Comparison of ENCODE assay signal across 1 cellular context in the genomic region with DNA sequence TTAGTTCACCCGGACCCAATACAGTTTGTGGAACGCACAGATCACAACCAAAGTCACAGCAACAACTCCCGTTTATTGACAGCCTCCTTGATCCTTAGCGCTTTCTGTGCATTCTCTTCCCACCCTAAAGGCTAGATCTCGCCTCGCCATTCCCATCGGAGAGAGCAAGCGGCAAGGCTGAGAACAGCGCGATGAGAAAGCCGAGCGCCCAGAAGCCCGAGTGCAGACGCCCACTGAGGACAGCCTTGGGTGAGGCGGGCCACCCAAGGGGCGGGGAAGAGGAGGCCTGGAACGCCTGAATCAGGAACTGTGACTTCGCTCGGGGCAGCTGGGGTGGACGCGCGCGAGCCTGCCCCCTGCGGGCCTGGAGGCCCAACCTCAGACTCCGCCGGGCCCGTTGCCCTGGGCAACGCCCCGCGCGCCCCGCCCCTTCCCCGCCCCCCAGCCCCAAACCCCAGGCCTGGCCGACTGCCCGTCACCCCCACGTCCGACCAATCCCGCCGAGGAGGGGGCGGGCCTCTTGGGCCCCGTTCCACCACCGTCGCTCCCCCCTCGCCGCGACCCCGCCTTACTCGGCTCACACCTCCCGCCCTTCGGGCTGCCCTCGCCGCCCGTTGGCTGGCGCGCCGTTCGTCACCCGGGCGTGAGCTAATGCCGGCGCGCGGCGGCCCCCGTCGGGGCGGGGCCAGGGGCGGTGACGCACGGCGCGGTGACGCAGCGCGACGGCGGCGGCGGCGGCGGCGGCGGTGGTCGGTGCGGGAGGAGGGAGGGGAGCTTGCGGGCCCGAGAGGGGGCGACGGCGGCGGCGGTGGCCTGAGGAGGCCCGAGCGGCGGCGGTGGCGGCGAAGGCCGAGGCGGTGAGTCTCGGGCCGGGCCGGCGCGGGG.
TF ChIP-seq lines count a peak whose summit lies in the region.

A gene with protein sequence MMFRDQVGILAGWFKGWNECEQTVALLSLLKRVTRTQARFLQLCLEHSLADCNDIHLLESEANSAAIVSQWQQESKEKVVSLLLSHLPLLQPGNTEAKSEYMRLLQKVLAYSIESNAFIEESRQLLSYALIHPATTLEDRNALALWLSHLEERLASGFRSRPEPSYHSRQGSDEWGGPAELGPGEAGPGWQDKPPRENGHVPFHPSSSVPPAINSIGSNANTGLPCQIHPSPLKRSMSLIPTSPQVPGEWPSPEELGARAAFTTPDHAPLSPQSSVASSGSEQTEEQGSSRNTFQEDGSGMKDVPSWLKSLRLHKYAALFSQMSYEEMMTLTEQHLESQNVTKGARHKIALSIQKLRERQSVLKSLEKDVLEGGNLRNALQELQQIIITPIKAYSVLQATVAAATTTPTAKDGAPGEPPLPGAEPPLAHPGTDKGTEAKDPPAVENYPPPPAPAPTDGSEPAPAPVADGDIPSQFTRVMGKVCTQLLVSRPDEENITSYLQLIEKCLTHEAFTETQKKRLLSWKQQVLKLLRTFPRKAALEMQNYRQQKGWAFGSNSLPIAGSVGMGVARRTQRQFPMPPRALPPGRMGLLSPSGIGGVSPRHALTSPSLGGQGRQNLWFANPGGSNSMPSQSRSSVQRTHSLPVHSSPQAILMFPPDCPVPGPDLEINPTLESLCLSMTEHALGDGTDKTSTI (plus strand): TSS at position 702 of the 885 bp plus-strand sequence. CDS start 14,473 bp downstream, outside the sequence.

TF ChIP-seq in HepG2, 621 proteins besides CTCF, POLR2A, EP300 and RAD21 (continued from another document and continues in another):
- TF ChIP-seq, protein P1, sequence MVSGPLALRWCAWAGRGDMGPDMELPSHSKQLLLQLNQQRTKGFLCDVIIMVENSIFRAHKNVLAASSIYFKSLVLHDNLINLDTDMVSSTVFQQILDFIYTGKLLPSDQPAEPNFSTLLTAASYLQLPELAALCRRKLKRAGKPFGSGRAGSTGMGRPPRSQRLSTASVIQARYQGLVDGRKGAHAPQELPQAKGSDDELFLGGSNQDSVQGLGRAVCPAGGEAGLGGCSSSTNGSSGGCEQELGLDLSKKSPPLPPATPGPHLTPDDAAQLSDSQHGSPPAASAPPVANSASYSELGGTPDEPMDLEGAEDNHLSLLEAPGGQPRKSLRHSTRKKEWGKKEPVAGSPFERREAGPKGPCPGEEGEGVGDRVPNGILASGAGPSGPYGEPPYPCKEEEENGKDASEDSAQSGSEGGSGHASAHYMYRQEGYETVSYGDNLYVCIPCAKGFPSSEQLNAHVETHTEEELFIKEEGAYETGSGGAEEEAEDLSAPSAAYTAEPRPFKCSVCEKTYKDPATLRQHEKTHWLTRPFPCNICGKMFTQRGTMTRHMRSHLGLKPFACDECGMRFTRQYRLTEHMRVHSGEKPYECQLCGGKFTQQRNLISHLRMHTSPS (CRISPR knock-in tag; IDR thresholded peaks at IDR 0.05; ENCODE audit: low read depth) = no peak
- TF ChIP-seq EED (CRISPR knock-in tag; IDR thresholded peaks at IDR 0.05) (no peak), ARID2 (CRISPR knock-in tag; IDR thresholded peaks at IDR 0.05; ENCODE audit: borderline replicate concordance) (no peak), SP2 (CRISPR knock-in tag; IDR thresholded peaks at IDR 0.05) (peak; percentile 90), RFX3 (CRISPR knock-in tag; IDR thresholded peaks at IDR 0.05) (peak; percentile 71), CBX5 (CRISPR knock-in tag; IDR thresholded peaks at IDR 0.05; ENCODE audit: borderline replicate concordance) (peak; percentile 95), KDM5A (IDR thresholded peaks at IDR 0.05; ENCODE audit: borderline replicate concordance, low read length) (peak; percentile 98), KDM5B (CRISPR knock-in tag; IDR thresholded peaks at IDR 0.05; ENCODE audit: borderline replicate concordance) (peak; percentile 70; the same call in 1 of the 2 replicates), ZNF672 (CRISPR knock-in tag; IDR thresholded peaks at IDR 0.05) (no peak), ZNF333 (CRISPR knock-in tag; IDR thresholded peaks at IDR 0.05; ENCODE audit: borderline replicate concordance) (no peak), MTF2 (CRISPR knock-in tag; IDR thresholded peaks at IDR 0.05; ENCODE audit: borderline replicate concordance) (no peak), ONECUT2 (CRISPR knock-in tag; IDR thresholded peaks at IDR 0.05) (no peak), TBX3 (IDR thresholded peaks at IDR 0.05; ENCODE audit: borderline replicate concordance) (no peak), FOXK1 (CRISPR knock-in tag; IDR thresholded peaks at IDR 0.05; ENCODE audit: borderline replicate concordance, low read depth) (peak; percentile 66; the same call in 1 of the 2 replicates), FOXC1 (CRISPR knock-in tag; IDR thresholded peaks at IDR 0.05; ENCODE audit: borderline replicate concordance) (no peak; the same call in 1 of the 2 replicates), ZNF451 (CRISPR knock-in tag; IDR thresholded peaks at IDR 0.05) (peak; percentile 71; the same call in 1 of the 2 replicates), FIP1L1 (IDR thresholded peaks at IDR 0.05; ENCODE audit: borderline replicate concordance, insufficient read depth, low read depth, low read length) (no peak)
- TF ChIP-seq, protein P2, sequence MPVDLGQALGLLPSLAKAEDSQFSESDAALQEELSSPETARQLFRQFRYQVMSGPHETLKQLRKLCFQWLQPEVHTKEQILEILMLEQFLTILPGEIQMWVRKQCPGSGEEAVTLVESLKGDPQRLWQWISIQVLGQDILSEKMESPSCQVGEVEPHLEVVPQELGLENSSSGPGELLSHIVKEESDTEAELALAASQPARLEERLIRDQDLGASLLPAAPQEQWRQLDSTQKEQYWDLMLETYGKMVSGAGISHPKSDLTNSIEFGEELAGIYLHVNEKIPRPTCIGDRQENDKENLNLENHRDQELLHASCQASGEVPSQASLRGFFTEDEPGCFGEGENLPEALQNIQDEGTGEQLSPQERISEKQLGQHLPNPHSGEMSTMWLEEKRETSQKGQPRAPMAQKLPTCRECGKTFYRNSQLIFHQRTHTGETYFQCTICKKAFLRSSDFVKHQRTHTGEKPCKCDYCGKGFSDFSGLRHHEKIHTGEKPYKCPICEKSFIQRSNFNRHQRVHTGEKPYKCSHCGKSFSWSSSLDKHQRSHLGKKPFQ (CRISPR knock-in tag; IDR thresholded peaks at IDR 0.05; ENCODE audit: insufficient replicate concordance) = no peak
- TF ChIP-seq, protein P3, sequence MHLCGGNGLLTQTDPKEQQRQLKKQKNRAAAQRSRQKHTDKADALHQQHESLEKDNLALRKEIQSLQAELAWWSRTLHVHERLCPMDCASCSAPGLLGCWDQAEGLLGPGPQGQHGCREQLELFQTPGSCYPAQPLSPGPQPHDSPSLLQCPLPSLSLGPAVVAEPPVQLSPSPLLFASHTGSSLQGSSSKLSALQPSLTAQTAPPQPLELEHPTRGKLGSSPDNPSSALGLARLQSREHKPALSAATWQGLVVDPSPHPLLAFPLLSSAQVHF (CRISPR knock-in tag; IDR thresholded peaks at IDR 0.05) = no peak
- TF ChIP-seq, protein P4, sequence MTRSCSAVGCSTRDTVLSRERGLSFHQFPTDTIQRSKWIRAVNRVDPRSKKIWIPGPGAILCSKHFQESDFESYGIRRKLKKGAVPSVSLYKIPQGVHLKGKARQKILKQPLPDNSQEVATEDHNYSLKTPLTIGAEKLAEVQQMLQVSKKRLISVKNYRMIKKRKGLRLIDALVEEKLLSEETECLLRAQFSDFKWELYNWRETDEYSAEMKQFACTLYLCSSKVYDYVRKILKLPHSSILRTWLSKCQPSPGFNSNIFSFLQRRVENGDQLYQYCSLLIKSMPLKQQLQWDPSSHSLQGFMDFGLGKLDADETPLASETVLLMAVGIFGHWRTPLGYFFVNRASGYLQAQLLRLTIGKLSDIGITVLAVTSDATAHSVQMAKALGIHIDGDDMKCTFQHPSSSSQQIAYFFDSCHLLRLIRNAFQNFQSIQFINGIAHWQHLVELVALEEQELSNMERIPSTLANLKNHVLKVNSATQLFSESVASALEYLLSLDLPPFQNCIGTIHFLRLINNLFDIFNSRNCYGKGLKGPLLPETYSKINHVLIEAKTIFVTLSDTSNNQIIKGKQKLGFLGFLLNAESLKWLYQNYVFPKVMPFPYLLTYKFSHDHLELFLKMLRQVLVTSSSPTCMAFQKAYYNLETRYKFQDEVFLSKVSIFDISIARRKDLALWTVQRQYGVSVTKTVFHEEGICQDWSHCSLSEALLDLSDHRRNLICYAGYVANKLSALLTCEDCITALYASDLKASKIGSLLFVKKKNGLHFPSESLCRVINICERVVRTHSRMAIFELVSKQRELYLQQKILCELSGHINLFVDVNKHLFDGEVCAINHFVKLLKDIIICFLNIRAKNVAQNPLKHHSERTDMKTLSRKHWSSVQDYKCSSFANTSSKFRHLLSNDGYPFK (CRISPR knock-in tag; IDR thresholded peaks at IDR 0.05; ENCODE audit: borderline replicate concordance) = peak; percentile 70; the same call in 1 of the 2 replicates
- TF ChIP-seq, protein P5, sequence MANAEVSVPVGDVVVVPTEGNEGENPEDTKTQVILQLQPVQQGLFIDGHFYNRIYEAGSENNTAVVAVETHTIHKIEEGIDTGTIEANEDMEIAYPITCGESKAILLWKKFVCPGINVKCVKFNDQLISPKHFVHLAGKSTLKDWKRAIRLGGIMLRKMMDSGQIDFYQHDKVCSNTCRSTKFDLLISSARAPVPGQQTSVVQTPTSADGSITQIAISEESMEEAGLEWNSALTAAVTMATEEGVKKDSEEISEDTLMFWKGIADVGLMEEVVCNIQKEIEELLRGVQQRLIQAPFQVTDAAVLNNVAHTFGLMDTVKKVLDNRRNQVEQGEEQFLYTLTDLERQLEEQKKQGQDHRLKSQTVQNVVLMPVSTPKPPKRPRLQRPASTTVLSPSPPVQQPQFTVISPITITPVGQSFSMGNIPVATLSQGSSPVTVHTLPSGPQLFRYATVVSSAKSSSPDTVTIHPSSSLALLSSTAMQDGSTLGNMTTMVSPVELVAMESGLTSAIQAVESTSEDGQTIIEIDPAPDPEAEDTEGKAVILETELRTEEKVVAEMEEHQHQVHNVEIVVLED (CRISPR knock-in tag; IDR thresholded peaks at IDR 0.05; ENCODE audit: borderline replicate concordance) = peak; percentile 94
- TF ChIP-seq, protein P6, sequence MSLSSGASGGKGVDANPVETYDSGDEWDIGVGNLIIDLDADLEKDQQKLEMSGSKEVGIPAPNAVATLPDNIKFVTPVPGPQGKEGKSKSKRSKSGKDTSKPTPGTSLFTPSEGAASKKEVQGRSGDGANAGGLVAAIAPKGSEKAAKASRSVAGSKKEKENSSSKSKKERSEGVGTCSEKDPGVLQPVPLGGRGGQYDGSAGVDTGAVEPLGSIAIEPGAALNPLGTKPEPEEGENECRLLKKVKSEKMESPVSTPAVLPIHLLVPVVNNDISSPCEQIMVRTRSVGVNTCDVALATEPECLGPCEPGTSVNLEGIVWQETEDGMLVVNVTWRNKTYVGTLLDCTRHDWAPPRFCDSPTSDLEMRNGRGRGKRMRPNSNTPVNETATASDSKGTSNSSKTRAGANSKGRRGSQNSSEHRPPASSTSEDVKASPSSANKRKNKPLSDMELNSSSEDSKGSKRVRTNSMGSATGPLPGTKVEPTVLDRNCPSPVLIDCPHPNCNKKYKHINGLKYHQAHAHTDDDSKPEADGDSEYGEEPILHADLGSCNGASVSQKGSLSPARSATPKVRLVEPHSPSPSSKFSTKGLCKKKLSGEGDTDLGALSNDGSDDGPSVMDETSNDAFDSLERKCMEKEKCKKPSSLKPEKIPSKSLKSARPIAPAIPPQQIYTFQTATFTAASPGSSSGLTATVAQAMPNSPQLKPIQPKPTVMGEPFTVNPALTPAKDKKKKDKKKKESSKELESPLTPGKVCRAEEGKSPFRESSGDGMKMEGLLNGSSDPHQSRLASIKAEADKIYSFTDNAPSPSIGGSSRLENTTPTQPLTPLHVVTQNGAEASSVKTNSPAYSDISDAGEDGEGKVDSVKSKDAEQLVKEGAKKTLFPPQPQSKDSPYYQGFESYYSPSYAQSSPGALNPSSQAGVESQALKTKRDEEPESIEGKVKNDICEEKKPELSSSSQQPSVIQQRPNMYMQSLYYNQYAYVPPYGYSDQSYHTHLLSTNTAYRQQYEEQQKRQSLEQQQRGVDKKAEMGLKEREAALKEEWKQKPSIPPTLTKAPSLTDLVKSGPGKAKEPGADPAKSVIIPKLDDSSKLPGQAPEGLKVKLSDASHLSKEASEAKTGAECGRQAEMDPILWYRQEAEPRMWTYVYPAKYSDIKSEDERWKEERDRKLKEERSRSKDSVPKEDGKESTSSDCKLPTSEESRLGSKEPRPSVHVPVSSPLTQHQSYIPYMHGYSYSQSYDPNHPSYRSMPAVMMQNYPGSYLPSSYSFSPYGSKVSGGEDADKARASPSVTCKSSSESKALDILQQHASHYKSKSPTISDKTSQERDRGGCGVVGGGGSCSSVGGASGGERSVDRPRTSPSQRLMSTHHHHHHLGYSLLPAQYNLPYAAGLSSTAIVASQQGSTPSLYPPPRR (CRISPR knock-in tag; IDR thresholded peaks at IDR 0.05; ENCODE audit: borderline replicate concordance) = peak; percentile 49; the same call in 1 of the 2 replicates
- TF ChIP-seq, protein P7, sequence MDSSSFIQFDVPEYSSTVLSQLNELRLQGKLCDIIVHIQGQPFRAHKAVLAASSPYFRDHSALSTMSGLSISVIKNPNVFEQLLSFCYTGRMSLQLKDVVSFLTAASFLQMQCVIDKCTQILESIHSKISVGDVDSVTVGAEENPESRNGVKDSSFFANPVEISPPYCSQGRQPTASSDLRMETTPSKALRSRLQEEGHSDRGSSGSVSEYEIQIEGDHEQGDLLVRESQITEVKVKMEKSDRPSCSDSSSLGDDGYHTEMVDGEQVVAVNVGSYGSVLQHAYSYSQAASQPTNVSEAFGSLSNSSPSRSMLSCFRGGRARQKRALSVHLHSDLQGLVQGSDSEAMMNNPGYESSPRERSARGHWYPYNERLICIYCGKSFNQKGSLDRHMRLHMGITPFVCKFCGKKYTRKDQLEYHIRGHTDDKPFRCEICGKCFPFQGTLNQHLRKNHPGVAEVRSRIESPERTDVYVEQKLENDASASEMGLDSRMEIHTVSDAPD (CRISPR knock-in tag; IDR thresholded peaks at IDR 0.05) = no peak
- TF ChIP-seq, protein P8, sequence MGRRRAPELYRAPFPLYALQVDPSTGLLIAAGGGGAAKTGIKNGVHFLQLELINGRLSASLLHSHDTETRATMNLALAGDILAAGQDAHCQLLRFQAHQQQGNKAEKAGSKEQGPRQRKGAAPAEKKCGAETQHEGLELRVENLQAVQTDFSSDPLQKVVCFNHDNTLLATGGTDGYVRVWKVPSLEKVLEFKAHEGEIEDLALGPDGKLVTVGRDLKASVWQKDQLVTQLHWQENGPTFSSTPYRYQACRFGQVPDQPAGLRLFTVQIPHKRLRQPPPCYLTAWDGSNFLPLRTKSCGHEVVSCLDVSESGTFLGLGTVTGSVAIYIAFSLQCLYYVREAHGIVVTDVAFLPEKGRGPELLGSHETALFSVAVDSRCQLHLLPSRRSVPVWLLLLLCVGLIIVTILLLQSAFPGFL (CRISPR knock-in tag; IDR thresholded peaks at IDR 0.05) = no peak
- TF ChIP-seq, protein P9, sequence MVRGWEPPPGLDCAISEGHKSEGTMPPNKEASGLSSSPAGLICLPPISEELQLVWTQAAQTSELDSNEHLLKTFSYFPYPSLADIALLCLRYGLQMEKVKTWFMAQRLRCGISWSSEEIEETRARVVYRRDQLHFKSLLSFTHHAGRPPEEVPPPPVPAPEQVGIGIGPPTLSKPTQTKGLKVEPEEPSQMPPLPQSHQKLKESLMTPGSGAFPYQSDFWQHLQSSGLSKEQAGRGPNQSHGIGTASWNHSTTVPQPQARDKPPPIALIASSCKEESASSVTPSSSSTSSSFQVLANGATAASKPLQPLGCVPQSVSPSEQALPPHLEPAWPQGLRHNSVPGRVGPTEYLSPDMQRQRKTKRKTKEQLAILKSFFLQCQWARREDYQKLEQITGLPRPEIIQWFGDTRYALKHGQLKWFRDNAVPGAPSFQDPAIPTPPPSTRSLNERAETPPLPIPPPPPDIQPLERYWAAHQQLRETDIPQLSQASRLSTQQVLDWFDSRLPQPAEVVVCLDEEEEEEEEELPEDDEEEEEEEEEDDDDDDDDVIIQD (CRISPR knock-in tag; IDR thresholded peaks at IDR 0.05; ENCODE audit: low read depth) = no peak
